ENCODE assay signal across 18 cellular contexts in genomic region chr10:88459523-88459922, GRCh38.
"Had no signal": no experiment of that assay in that cellular context is flagged by ENCODE, and none has a peak within 500 bp of the region (broad histone marks: within the 10 kb centered on the region; RNA-seq: fewer than 3 reads in every experiment).

No MANE protein-coding gene starts in this region.

- DNase-seq: activated CD4-positive, alpha-beta T cell treated with anti-CD3 and anti-CD28 coated beads, Interleukin-2, amount 10 ng/mL, durations not matched to agents 7 days and 5 days; activated CD8-positive, alpha-beta T cell treated with anti-CD3 and anti-CD28 coated beads, Interleukin-2, amount 10 ng/mL, durations not matched to agents 7 days and 5 days; activated effector memory CD4-positive, alpha-beta T cell treated with Interleukin-2 at 50 U/mL for 16 hours; activated naive CD4-positive, alpha-beta T cell treated with anti-CD3 and anti-CD28 coated beads, Interleukin-2, amount 10 ng/mL, durations not matched to agents 7 days and 5 days; activated naive CD8-positive, alpha-beta T cell treated with anti-CD3 and anti-CD28 coated beads, Interleukin-2, amount 50 U/mL, for 24 hours; activated T-cell treated with anti-CD3 and anti-CD28 coated beads, Interleukin-2, amount 50 U/mL, for 4 hours; anterior cingulate cortex; cerebellar nuclear complex; effector CD4-positive, alpha-beta T cell; left colon; mammary epithelial cell; occipital lobe; sigmoid colon; stimulated activated CD4-positive, alpha-beta T cell treated with anti-CD3 and anti-CD28 coated beads, Interleukin-4, amount 100 ng/mL, for 24 hours; T1000 had no signal

- H3K4me1 ChIP-seq: sigmoid colon had no signal

- H3K27me3 ChIP-seq: sigmoid colon had no signal

- ATAC-seq: activated CD8-positive, alpha-beta T cell treated with anti-CD3 and anti-CD28 coated beads, Interleukin-2, amount 10 ng/mL, durations not matched to agents 7 days and 5 days; activated naive CD8-positive, alpha-beta T cell treated with anti-CD3 and anti-CD28 coated beads, Interleukin-2, amount 50 U/mL, for 24 hours; activated T-cell treated with anti-CD3 and anti-CD28 coated beads, Interleukin-2, amount 50 U/mL, for 4 hours; esophagus mucosa; left colon; stimulated activated effector memory CD8-positive, alpha-beta T cell treated with anti-CD3 and anti-CD28 coated beads, Interleukin-12 subunit alpha, Interleukin-12 subunit beta, amount 100 ng/mL, for 72 hours had no signal

- H3K9me3 Mint-ChIP-seq: activated naive CD4-positive, alpha-beta T cell treated with anti-CD3 and anti-CD28 coated beads, Interleukin-2, amount 10 ng/mL, durations not matched to agents 7 days and 5 days; activated naive CD8-positive, alpha-beta T cell treated with anti-CD3 and anti-CD28 coated beads, Interleukin-2, amount 50 U/mL, for 24 hours; activated T-cell treated with anti-CD3 and anti-CD28 coated beads, Interleukin-2, amount 50 U/mL, for 4 hours; stimulated activated effector memory CD8-positive, alpha-beta T cell treated with anti-CD3 and anti-CD28 coated beads, Interleukin-12 subunit alpha, Interleukin-12 subunit beta, amount 100 ng/mL, for 72 hours had no signal

- H3K4me1 Mint-ChIP-seq: activated naive CD4-positive, alpha-beta T cell treated with anti-CD3 and anti-CD28 coated beads, Interleukin-2, amount 10 ng/mL, durations not matched to agents 7 days and 5 days; activated naive CD8-positive, alpha-beta T cell treated with anti-CD3 and anti-CD28 coated beads, Interleukin-2, amount 50 U/mL, for 24 hours; stimulated activated effector memory CD8-positive, alpha-beta T cell treated with anti-CD3 and anti-CD28 coated beads, Interleukin-12 subunit alpha, Interleukin-12 subunit beta, amount 100 ng/mL, for 72 hours had no signal

- H3K27ac Mint-ChIP-seq: activated CD4-positive, alpha-beta T cell treated with anti-CD3 and anti-CD28 coated beads, Interleukin-2, amount 10 ng/mL, durations not matched to agents 7 days and 5 days; activated CD8-positive, alpha-beta T cell treated with anti-CD3 and anti-CD28 coated beads, Interleukin-2, amount 10 ng/mL, durations not matched to agents 7 days and 5 days; activated naive CD4-positive, alpha-beta T cell treated with anti-CD3 and anti-CD28 coated beads, Interleukin-2, amount 10 ng/mL, durations not matched to agents 7 days and 5 days; activated naive CD8-positive, alpha-beta T cell treated with anti-CD3 and anti-CD28 coated beads, Interleukin-2, amount 50 U/mL, for 24 hours; progenitor cell of endocrine pancreas; stimulated activated effector memory CD8-positive, alpha-beta T cell treated with anti-CD3 and anti-CD28 coated beads, Interleukin-12 subunit alpha, Interleukin-12 subunit beta, amount 100 ng/mL, for 72 hours had no signal

- H3K4me3 ChIP-seq: sigmoid colon had no signal

- H3K36me3 Mint-ChIP-seq: activated naive CD4-positive, alpha-beta T cell treated with anti-CD3 and anti-CD28 coated beads, Interleukin-2, amount 10 ng/mL, durations not matched to agents 7 days and 5 days; stimulated activated effector memory CD8-positive, alpha-beta T cell treated with anti-CD3 and anti-CD28 coated beads, Interleukin-12 subunit alpha, Interleukin-12 subunit beta, amount 100 ng/mL, for 72 hours had no signal

- H3K36me3 ChIP-seq: sigmoid colon had no signal

- H3K27me3 Mint-ChIP-seq: activated naive CD8-positive, alpha-beta T cell treated with anti-CD3 and anti-CD28 coated beads, Interleukin-2, amount 50 U/mL, for 24 hours; progenitor cell of endocrine pancreas had no signal

- H3K9me3 ChIP-seq: sigmoid colon had no signal

- H3K4me3 Mint-ChIP-seq: activated CD4-positive, alpha-beta T cell treated with anti-CD3 and anti-CD28 coated beads, Interleukin-2, amount 10 ng/mL, durations not matched to agents 7 days and 5 days; activated CD8-positive, alpha-beta T cell treated with anti-CD3 and anti-CD28 coated beads, Interleukin-2, amount 10 ng/mL, durations not matched to agents 7 days and 5 days; activated naive CD4-positive, alpha-beta T cell treated with anti-CD3 and anti-CD28 coated beads, Interleukin-2, amount 10 ng/mL, durations not matched to agents 7 days and 5 days; activated naive CD8-positive, alpha-beta T cell treated with anti-CD3 and anti-CD28 coated beads, Interleukin-2, amount 50 U/mL, for 24 hours; activated T-cell treated with anti-CD3 and anti-CD28 coated beads, Interleukin-2, amount 50 U/mL, for 4 hours; stimulated activated effector memory CD8-positive, alpha-beta T cell treated with anti-CD3 and anti-CD28 coated beads, Interleukin-12 subunit alpha, Interleukin-12 subunit beta, amount 100 ng/mL, for 72 hours had no signal
